Comparison of ENCODE assay signal across 31 cellular contexts in the genomic region with DNA sequence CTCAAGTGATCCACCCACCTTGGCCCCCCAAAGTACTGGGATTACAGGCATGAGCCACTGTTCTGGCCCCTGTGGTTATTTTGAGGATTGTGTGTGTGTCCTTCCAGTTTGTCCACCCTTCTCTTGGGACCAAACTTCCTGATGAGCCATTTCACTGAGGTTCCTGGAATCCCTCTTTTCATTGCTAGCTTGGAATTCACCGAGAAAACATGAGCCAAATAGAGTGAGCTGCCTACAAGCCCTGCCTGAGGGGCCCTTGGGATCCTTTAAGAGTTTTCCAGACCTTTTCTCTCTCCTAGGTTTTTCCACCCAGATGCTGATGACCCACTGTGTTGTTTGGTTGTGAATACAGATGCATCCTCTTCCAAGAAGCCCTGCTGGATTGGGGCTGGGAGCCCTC. TPM values are rescaled to one million over a fixed set of nuclear protein-coding genes. Genes with fewer than 3 reads are reported as not detected.
DNase-seq lines count a peak whose midpoint lies in the region; ATAC-seq, FAIRE-seq and TF ChIP-seq lines count a peak whose summit lies in the region.
"Had no signal": no experiment of that assay in that cellular context is flagged by ENCODE, and none has a peak within 500 bp of the region (broad histone marks: within the 10 kb centered on the region; RNA-seq: fewer than 3 reads in every experiment).

No MANE protein-coding gene starts in this region.

- no peak for FAIRE-seq in A549 (lab: Jason Lieb, UNC)
- FAIRE-seq: HepG2, urothelium cell line had no signal

- TF ChIP-seq CTCF in A549 (IDR thresholded peaks at IDR 0.05) (no peak), VCaP (conservative IDR thresholded peaks at IDR 0.05) (no peak), gastrocnemius medialis (IDR thresholded peaks at IDR 0.05 in 4 of 5, conservative IDR thresholded peaks at IDR 0.05 in 1 of 5) (no peak)

- no peak for TF ChIP-seq RAD21 in A549 (conservative IDR thresholded peaks at IDR 0.05 in 1 of 2, IDR thresholded peaks at IDR 0.05 in 1 of 2)

- intact Hi-C loops in left ventricle myocardium superior (cut with micrococcal nuclease) (no loop called here), gastrocnemius medialis (cut with DNase I; ENCODE audit: low total_unique reads) (no loop called here)

- in situ Hi-C loops in gastrocnemius medialis (cut with MboI; ENCODE audit: low sequenced_read_pairs in 4 of 4) = loop anchor here in 1 of 4 donors (10.0 kb wide), 1 partner anchor 172 kb away; no protein-coding TSS in a partner anchor

- CTCF ChIA-PET in A549 (lab: Yijun Ruan, JAX) = interaction anchor here (1.4 to 3.6 kb wide), 6 partner anchors 16 to 179 kb away, joined by 3 to 12 read pairs (median 7); partner anchors contain the start of gene COL27A1

- H3K27ac ChIP-seq in A549 = peak overlapping the region; percentile 9 to 57; a peak in 4 of 6 replicates
- H3K27ac ChIP-seq in VCaP = peak overlapping the region; percentile 17; the same call in 1 of the 2 replicates
- peak overlapping the region; percentile 44 to 64 (median 47) for H3K27ac ChIP-seq in gastrocnemius medialis
- H3K27ac ChIP-seq: brain microvascular endothelial cell, dorsolateral prefrontal cortex, left lung, prostate gland had no signal

- H3K36me3 ChIP-seq in gastrocnemius medialis = no peaks in the 10 kb centered on the region
- H3K36me3 ChIP-seq: brain microvascular endothelial cell, left lung, prostate gland had no signal

- H3K4me1 ChIP-seq in A549 = peaks cover 29% of the 10 kb centered on the region
- H3K4me1 ChIP-seq in gastrocnemius medialis = peaks cover 0 to 6% of the 10 kb centered on the region in 2 donors
- H3K4me1 ChIP-seq: prostate gland had no signal

- no peak overlapping the region for H3K4me3 ChIP-seq in A549
- H3K4me3 ChIP-seq in gastrocnemius medialis = no peak overlapping the region
- H3K4me3 ChIP-seq: dorsolateral prefrontal cortex, GM23338, left lung, prostate gland had no signal

- POLR2A ChIA-PET in A549 (lab: Yijun Ruan, JAX) = no interaction called here

- no peak overlapping the region for H3K4me2 ChIP-seq in A549
- H3K4me2 ChIP-seq: GM23338 had no signal

- no peak for TF ChIP-seq EP300 in A549 (IDR thresholded peaks at IDR 0.05)

- ATAC-seq in A549 = no peak
- peak; percentile 53 for ATAC-seq in left ventricle myocardium superior
- peak; percentile 14 to 15 for ATAC-seq in gastrocnemius medialis
- ATAC-seq in GM18873 (IDR thresholded peaks at IDR 0.05; ENCODE audit: low FRiP score, unreplicated experiment) = no peak
- ATAC-seq: GM23338, HepG2, left lung, Panc1 had no signal

- 68% methylated on average over 1 of the region's 1 CpG for WGBS in A549 (ENCODE audit: missing lambda C conversion rate)

- H3K9me3 ChIP-seq in A549 (no peaks in the 10 kb centered on the region), gastrocnemius medialis (no peaks in the 10 kb centered on the region)
- H3K9me3 ChIP-seq: left lung, prostate gland had no signal

- DNase-seq in A549 (ENCODE audit: low read depth in 1 of 2, low spot score in 1 of 2) (no peak), left ventricle myocardium superior (no peak), gastrocnemius medialis (no peak), NCI-H1048 (lab: John Stamatoyannopoulos, UW) (no peak), iPS-NIHi7 (ENCODE audit: extremely low spot score) (no peak), NCI-H1694 (lab: John Stamatoyannopoulos, UW) (no peak)
- DNase-seq: activated CD4-positive, alpha-beta T cell treated with anti-CD3 and anti-CD28 coated beads, Interleukin-2, amount 50 U/mL, for 48 hours; activated CD4-positive, CD25-positive, alpha-beta regulatory T cell treated with anti-CD3 and anti-CD28 coated beads, Interleukin-2, amount 50 U/mL, for 72 hours; activated naive CD4-positive, alpha-beta T cell treated with anti-CD3 and anti-CD28 coated beads, Interleukin-2, amount 10 ng/mL, durations not matched to agents 7 days and 5 days; brain microvascular endothelial cell; C1 segment of cervical spinal cord; COR-L47; DMS53; dorsolateral prefrontal cortex; GDM1; Kasumi-1; NCI-H1436 treated with DMSO at 0.1 percent for 48 hours; NCI-H446 treated with DMSO at 0.1 percent for 48 hours; NCI-H774; SHP77 treated with DMSO at 0.1 percent for 48 hours; stimulated activated naive CD4-positive, alpha-beta T cell had no signal

- peaks cover 0 to 2% (median 0%) of the 10 kb centered on the region in 3 donors for H3K27me3 ChIP-seq in gastrocnemius medialis
- H3K27me3 ChIP-seq: left lung had no signal

- TF ChIP-seq POLR2A in A549 (IDR thresholded peaks at IDR 0.05; ENCODE audit: low read length) (no peak), gastrocnemius medialis (IDR thresholded peaks at IDR 0.05) (no peak)

TF ChIP-seq in A549, 52 proteins besides CTCF, POLR2A, EP300 and RAD21 (continues in another document):
- TF ChIP-seq TP53 (CRISPR knock-in tag; IDR thresholded peaks at IDR 0.05) (no peak), PBX3 (IDR thresholded peaks at IDR 0.05) (no peak), ZSCAN20 (CRISPR knock-in tag; IDR thresholded peaks at IDR 0.05) (no peak), MAZ (IDR thresholded peaks at IDR 0.05; ENCODE audit: borderline replicate concordance, low read depth, low read length) (no peak), EHMT2 (IDR thresholded peaks at IDR 0.05; ENCODE audit: low read depth) (no peak), SREBF2 (IDR thresholded peaks at IDR 0.05) (no peak), HDAC2 (IDR thresholded peaks at IDR 0.05) (no peak), ESRRA (IDR thresholded peaks at IDR 0.05; ENCODE audit: borderline replicate concordance, low read length) (no peak)
- TF ChIP-seq, protein P1, sequence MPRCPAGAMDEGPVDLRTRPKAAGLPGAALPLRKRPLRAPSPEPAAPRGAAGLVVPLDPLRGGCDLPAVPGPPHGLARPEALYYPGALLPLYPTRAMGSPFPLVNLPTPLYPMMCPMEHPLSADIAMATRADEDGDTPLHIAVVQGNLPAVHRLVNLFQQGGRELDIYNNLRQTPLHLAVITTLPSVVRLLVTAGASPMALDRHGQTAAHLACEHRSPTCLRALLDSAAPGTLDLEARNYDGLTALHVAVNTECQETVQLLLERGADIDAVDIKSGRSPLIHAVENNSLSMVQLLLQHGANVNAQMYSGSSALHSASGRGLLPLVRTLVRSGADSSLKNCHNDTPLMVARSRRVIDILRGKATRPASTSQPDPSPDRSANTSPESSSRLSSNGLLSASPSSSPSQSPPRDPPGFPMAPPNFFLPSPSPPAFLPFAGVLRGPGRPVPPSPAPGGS (IDR thresholded peaks at IDR 0.05) = no peak
- TF ChIP-seq, protein P2, sequence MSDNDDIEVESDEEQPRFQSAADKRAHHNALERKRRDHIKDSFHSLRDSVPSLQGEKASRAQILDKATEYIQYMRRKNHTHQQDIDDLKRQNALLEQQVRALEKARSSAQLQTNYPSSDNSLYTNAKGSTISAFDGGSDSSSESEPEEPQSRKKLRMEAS (IDR thresholded peaks at IDR 0.05) = no peak

RNA-seq across cellular contexts. Expression of gene KIF12, which starts 13.2 kb away (rescaled TPM):
- polyA plus RNA-seq in A549 (2011; rRNA removed) = 6.2 and 6.3 TPM in 2 replicates
- polyA plus RNA-seq in A549 (2012; cell fraction: cytosol; rRNA removed) = 3.5 and 6.1 TPM in 2 replicates
- 17.1 and 24.5 TPM in 2 replicates for polyA plus RNA-seq in A549 (2012; cell fraction: nucleus; rRNA removed)
- polyA plus RNA-seq in A549 (2017; fragmentation: RNase III; extraction: RNeasy Plus Mini Kit Qiagen cat#74134 plus additional on column Dnase treatment) = 4.4 to 6.0 TPM (median 5.2 TPM) in 3 replicates
- 4.5 and 9.5 TPM in 2 replicates for polyA minus RNA-seq in A549 (2011; rRNA and poly(A)+ RNA removed)
- total RNA-seq in left ventricle myocardium superior = not detected
- total RNA-seq in gastrocnemius medialis = not detected
- total RNA-seq: T-helper 2 cell treated with Interferon-gamma antibody and Interleukin-4, amounts not matched to agents 100 ng/mL and 5 ng/mL, for 36 hours had no signal

RNA-seq across cellular contexts. Expression of gene AMBP, which starts 34.2 kb away (rescaled TPM):
- polyA plus RNA-seq in A549 (2011; rRNA removed) (9.4 and 9.9 TPM in 2 replicates), A549 (2017; fragmentation: RNase III; extraction: RNeasy Plus Mini Kit Qiagen cat#74134 plus additional on column Dnase treatment) (6.1 to 9.2 TPM (median 6.8 TPM) in 3 replicates)
- polyA plus RNA-seq in A549 (2012; cell fraction: cytosol; rRNA removed) = 5.5 and 6.4 TPM in 2 replicates
- 9.1 and 9.3 TPM in 2 replicates for polyA plus RNA-seq in A549 (2012; cell fraction: nucleus; rRNA removed)
- 4.5 and 8.3 TPM in 2 replicates for polyA minus RNA-seq in A549 (2011; rRNA and poly(A)+ RNA removed)
- total RNA-seq in left ventricle myocardium superior (not detected), gastrocnemius medialis (1 to 10 TPM in 2 of 4 donors, not detected in 2; 3.2 to 7.2 TPM)
- total RNA-seq: cerebellum; T-helper 2 cell treated with Interferon-gamma antibody and Interleukin-4, amounts not matched to agents 100 ng/mL and 5 ng/mL, for 36 hours had no signal

RNA-seq across cellular contexts. Expression of gene COL27A1, which starts 43.0 kb away (rescaled TPM):
- polyA plus RNA-seq in A549 (2011; rRNA removed) = 6.9 and 8.5 TPM in 2 replicates
- polyA plus RNA-seq in A549 (2012; cell fraction: cytosol; rRNA removed) = 12.6 and 14.4 TPM in 2 replicates
- polyA plus RNA-seq in A549 (2012; cell fraction: nucleus; rRNA removed) = 96.2 and 110 TPM in 2 replicates
- polyA plus RNA-seq in A549 (2017; fragmentation: RNase III; extraction: RNeasy Plus Mini Kit Qiagen cat#74134 plus additional on column Dnase treatment) = 20.6 to 21.0 TPM (median 20.7 TPM) in 3 replicates
- 11.6 and 14.9 TPM in 2 replicates for polyA minus RNA-seq in A549 (2011; rRNA and poly(A)+ RNA removed)
- total RNA-seq in left ventricle myocardium superior = 11.0 TPM
- total RNA-seq in gastrocnemius medialis = 1 to 10 TPM in 2 of 4 donors, under 1 TPM in 2; 0.42 to 1.4 (median 0.95) TPM

Comparison
In these comparisons a context has a peak if more than half of its experiments do, and no peak if none do; other contexts are left out.
1. ATAC-seq: peak in left ventricle myocardium superior (single experiment) and gastrocnemius medialis (2 of 2); none in A549 (0 of 2) and GM18873 (single experiment).
2. Peak in every context shown above with its lines, with median percentiles within 50 percentile points of each other: H3K27ac ChIP-seq.